Comparison of ENCODE assay signal across 18 cellular contexts in genomic region chr6:73679009-73679408, GRCh38. TPM values are rescaled to one million over a fixed set of nuclear protein-coding genes. Genes with fewer than 3 reads are reported as not detected.
DNase-seq lines count a peak whose midpoint lies in the region; ATAC-seq and TF ChIP-seq lines count a peak whose summit lies in the region.
"Had no signal": no experiment of that assay in that cellular context is flagged by ENCODE, and none has a peak within 500 bp of the region (broad histone marks: within the 10 kb centered on the region; RNA-seq: fewer than 3 reads in every experiment).

No MANE protein-coding gene starts in this region.

- TF ChIP-seq POLR2A in erythroblast (IDR thresholded peaks at IDR 0.05; ENCODE audit: low read length): no peak

- DNase-seq in EH (ENCODE audit: low read depth): peak; percentile 14
- DNase-seq in PC-3: no peak
- no peak for DNase-seq in left ventricle myocardium superior
- DNase-seq in activated T-cell treated with anti-CD3 and anti-CD28 coated beads, Interleukin-2, amount 50 U/mL, for 1 hour: no peak
- no peak for DNase-seq in omental fat pad (ENCODE audit: low spot score)
- DNase-seq in erythroblast (lab: John Stamatoyannopoulos, UW): no peak
- DNase-seq: ACHN; CD8-positive, alpha-beta T cell; DMS79 treated with DMSO at 0.1 percent for 48 hours; GF-D8; NCI-H187 treated with DMSO at 0.1 percent for 48 hours; NCI-H446 treated with DMSO at 0.1 percent for 48 hours had no signal

- H3K4me3 ChIP-seq in PC-3 (ENCODE audit: low read length): no peak overlapping the region
- H3K4me3 ChIP-seq: K562, SK-N-MC had no signal

- no peaks in the 10 kb centered on the region for H3K9me2 ChIP-seq in PC-3 (replicated peaks; ENCODE audit: low read length)

- intact Hi-C loops in PC-3 (cut with micrococcal nuclease) (no loop called here), left ventricle myocardium superior (cut with micrococcal nuclease) (loop anchor here (5.0 kb wide), 1 partner anchor 53 kb away; no protein-coding TSS in a partner anchor)

- CTCF ChIA-PET in PC-3 (lab: Charles Lee): no interaction called here

- POLR2A ChIA-PET in PC-3 (lab: Charles Lee; ENCODE audit: unreplicated experiment): no interaction called here

- no peak overlapping the region for H2AFZ ChIP-seq in PC-3 (ENCODE audit: low read length)

- H3K79me2 ChIP-seq in PC-3 (ENCODE audit: low read length): no peaks in the 10 kb centered on the region

- no peaks in the 10 kb centered on the region for H3K36me3 ChIP-seq in PC-3 (ENCODE audit: low read depth, low read length)

- no peak overlapping the region for H3K4me2 ChIP-seq in PC-3 (ENCODE audit: low read length)

- H3K27me3 ChIP-seq in PC-3 (ENCODE audit: low read length): no peaks in the 10 kb centered on the region

- TF ChIP-seq CTCF in PC-3 (conservative IDR thresholded peaks at IDR 0.05; ENCODE audit: low read depth, low read length): no peak
- TF ChIP-seq CTCF in omental fat pad (IDR thresholded peaks at IDR 0.05): no peak

- H3F3A ChIP-seq in PC-3 (ENCODE audit: low read length, unreplicated experiment): no peaks in the 10 kb centered on the region

- no peak overlapping the region for H3K9ac ChIP-seq in PC-3 (ENCODE audit: low read length)

- no peaks in the 10 kb centered on the region for H3K9me3 ChIP-seq in PC-3 (ENCODE audit: low read length)

- ATAC-seq in HG02610 (IDR thresholded peaks at IDR 0.05; ENCODE audit: unreplicated experiment) (peak; percentile 62), PC-3 (no peak), left ventricle myocardium superior (peak; percentile 77), GM21515 (IDR thresholded peaks at IDR 0.05; ENCODE audit: unreplicated experiment) (no peak), omental fat pad (ENCODE audit: low FRiP score) (no peak)
- ATAC-seq: CD8-positive, alpha-beta T cell; HCT116; K562 had no signal

- H3K27ac ChIP-seq in PC-3 (ENCODE audit: low read length): peak overlapping the region; percentile 72; the same call in 1 of the 2 replicates
- H3K27ac ChIP-seq: HL-60, SK-N-MC had no signal

- H3K4me1 ChIP-seq in PC-3 (ENCODE audit: insufficient read depth, low read length): peaks cover 18% of the 10 kb centered on the region

- H4K20me1 ChIP-seq in PC-3 (ENCODE audit: low read length): no peaks in the 10 kb centered on the region

- no TSS peak for BruUV-seq in PC-3 (replicated peaks; lab: Mats Ljungman, UMichigan)

RNA-seq across cellular contexts. Expression of gene CD109, which starts 17.0 kb away (rescaled TPM):
- 16.8 and 19.1 TPM in 2 replicates for total RNA-seq in PC-3 (2014; rRNA removed)
- total RNA-seq in left ventricle myocardium superior: 7.6 TPM
- 10 to 100 TPM; 13.4 to 29.3 (median 20.2) TPM for total RNA-seq in omental fat pad

RNA-seq across cellular contexts. Expression of gene SLC17A5, which starts 25.2 kb away (rescaled TPM):
- total RNA-seq in PC-3 (2014; rRNA removed) (3.3 and 5.2 TPM in 2 replicates), left ventricle myocardium superior (4.9 TPM), omental fat pad (10 to 100 TPM; 18.9 to 36.5 (median 28.0) TPM)

Comparison
In these comparisons a context has a peak if more than half of its experiments do, and no peak if none do; other contexts are left out.
1. ATAC-seq: peak in HG02610 (single experiment) and left ventricle myocardium superior (single experiment); none in PC-3 (single experiment), GM21515 (single experiment) and omental fat pad (single experiment).